Comparison of ENCODE assay signal across 32 cellular contexts in the genomic region with DNA sequence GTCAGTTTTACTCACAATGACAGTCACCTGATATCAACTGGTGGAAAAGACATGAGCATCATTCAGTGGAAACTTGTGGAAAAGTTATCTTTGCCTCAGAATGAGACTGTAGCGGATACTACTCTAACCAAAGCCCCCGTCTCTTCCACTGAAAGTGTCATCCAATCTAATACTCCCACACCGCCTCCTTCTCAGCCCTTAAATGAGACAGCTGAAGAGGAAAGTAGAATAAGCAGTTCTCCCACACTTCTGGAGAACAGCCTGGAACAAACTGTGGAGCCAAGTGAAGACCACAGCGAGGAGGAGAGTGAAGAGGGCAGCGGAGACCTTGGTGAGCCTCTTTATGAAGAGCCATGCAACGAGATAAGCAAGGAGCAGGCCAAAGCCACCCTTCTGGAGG. TPM values are rescaled to one million over a fixed set of nuclear protein-coding genes. Genes with fewer than 3 reads are reported as not detected.
DNase-seq lines count a peak whose midpoint lies in the region; ATAC-seq, FAIRE-seq and TF ChIP-seq lines count a peak whose summit lies in the region.
"Had no signal": no experiment of that assay in that cellular context is flagged by ENCODE, and none has a peak within 500 bp of the region (broad histone marks: within the 10 kb centered on the region; RNA-seq: fewer than 3 reads in every experiment).

No MANE protein-coding gene starts in this region.

- intact Hi-C loops in activated CD8-positive, alpha-beta T cell treated with anti-CD3 and anti-CD28 coated beads for 36 hours (cut with micrococcal nuclease), result loop anchor here (10.0 kb wide), 1 partner anchor 235 kb away; no protein-coding TSS in a partner anchor
- intact Hi-C loops in GM12878 (cut with micrococcal nuclease; ENCODE audit: unreplicated experiment) (loop anchor here (10.0 kb wide), 1 partner anchor 485 kb away; no protein-coding TSS in a partner anchor), ovary (cut with DNase I) (loop anchor here in 3 of 4 donors (2.0 to 10.0 kb wide), 2 partner anchors 233 to 235 kb away; no protein-coding TSS in a partner anchor)

- CTCF ChIA-PET in activated CD8-positive, alpha-beta T cell treated with anti-CD3 and anti-CD28 coated beads for 36 hours (lab: Charles Lee), result interaction anchor here (0.9 to 3.9 kb wide), 11 partner anchors 10 to 333 kb away, joined by 3 to 44 read pairs (median 6); no protein-coding TSS in a partner anchor
- CTCF ChIA-PET in activated CD8-positive, alpha-beta T cell treated with anti-CD3 and anti-CD28 coated beads, Interleukin-2, amount 10 ng/mL, durations not matched to agents 7 days and 5 days (lab: Charles Lee), result interaction anchor here (1.3 to 3.5 kb wide), 12 partner anchors 16 to 243 kb away, joined by 3 to 61 read pairs (median 8); no protein-coding TSS in a partner anchor
- CTCF ChIA-PET in GM12878 (lab: Yijun Ruan, JAX), result interaction anchor here (1.4 to 4.9 kb wide), 7 partner anchors 15 to 461 kb away, joined by 4 to 89 read pairs (median 9); no protein-coding TSS in a partner anchor

- TF ChIP-seq EP300 in GM12878 (IDR thresholded peaks at IDR 0.05; ENCODE audit: borderline replicate concordance in 1 of 2, control insufficient read depth in 1 of 2, low read depth in 2 of 2, low read length in 2 of 2) (no peak), ovary (IDR thresholded peaks at IDR 0.05) (no peak)

- no TSS peak for BruUV-seq in GM12878 (replicated peaks; lab: Mats Ljungman, UMichigan)

- ATAC-seq in activated CD8-positive, alpha-beta T cell treated with anti-CD3 and anti-CD28 coated beads for 36 hours, result no peak
- no peak for ATAC-seq in activated CD8-positive, alpha-beta T cell treated with anti-CD3 and anti-CD28 coated beads, Interleukin-2, amount 10 ng/mL, durations not matched to agents 7 days and 5 days
- ATAC-seq in GM12878, result no peak
- ATAC-seq in HG02884 (IDR thresholded peaks at IDR 0.05; ENCODE audit: unreplicated experiment), result no peak
- ATAC-seq: left ventricle myocardium superior; stimulated activated naive B cell treated with anti-CD40 and anti-IgM and Interleukin-4, amounts not matched to agents 10 μg/mL and 1 μg/mL and 100 μg/mL, for 72 hours; T-helper 17 cell had no signal

- RAD21 ChIA-PET in GM12878 (lab: Charles Lee; ENCODE audit: unreplicated experiment), result interaction anchor here (1.7 to 3.9 kb wide), 2 partner anchors 234 to 238 kb away, joined by 12 to 39 read pairs; no protein-coding TSS in a partner anchor

- H3K9me3 ChIP-seq in GM12878 (replicated peaks; ENCODE audit: control insufficient read depth, insufficient read depth, low read length) (no peaks in the 10 kb centered on the region), ovary (no peaks in the 10 kb centered on the region)
- H3K9me3 ChIP-seq: Peyer's patch had no signal

- peak overlapping the region; percentile 60 for H3K27ac Mint-ChIP-seq in activated CD8-positive, alpha-beta T cell treated with anti-CD3 and anti-CD28 coated beads for 36 hours
- H3K27ac Mint-ChIP-seq in activated CD8-positive, alpha-beta T cell treated with anti-CD3 and anti-CD28 coated beads, Interleukin-2, amount 10 ng/mL, durations not matched to agents 7 days and 5 days, result no peak overlapping the region
- H3K27ac Mint-ChIP-seq: dendritic cell treated with granulocyte-macrophage colony-stimulating factor and Interleukin-4, amounts not matched to agents 40 ng/mL and 50 ng/mL, for 4 days; endodermal cell; stimulated activated naive B cell treated with anti-CD40 and anti-IgM and Interleukin-4, amounts not matched to agents 10 μg/mL and 1 μg/mL and 100 μg/mL, for 72 hours; T-helper 17 cell had no signal

- no peak for TF ChIP-seq RAD21 in GM12878 (IDR thresholded peaks at IDR 0.05; ENCODE audit: insufficient read depth, low read depth, low read length)

- POLR2A ChIA-PET in activated CD8-positive, alpha-beta T cell treated with anti-CD3 and anti-CD28 coated beads for 36 hours (lab: Charles Lee), result no interaction called here
- POLR2A ChIA-PET in activated CD8-positive, alpha-beta T cell treated with anti-CD3 and anti-CD28 coated beads, Interleukin-2, amount 10 ng/mL, durations not matched to agents 7 days and 5 days (lab: Charles Lee), result no interaction called here
- POLR2A ChIA-PET in GM12878 (lab: Charles Lee), result no interaction called here

- DNase-seq in activated CD8-positive, alpha-beta T cell treated with anti-CD3 and anti-CD28 coated beads for 36 hours, result no peak
- no peak for DNase-seq in activated CD8-positive, alpha-beta T cell treated with anti-CD3 and anti-CD28 coated beads, Interleukin-2, amount 10 ng/mL, durations not matched to agents 7 days and 5 days
- DNase-seq in H54 (ENCODE audit: insufficient read length, low spot score) (no peak), GM12878 (ENCODE audit: low read depth, low spot score) (no peak), ovary (peak in 1 of 5 donors; percentile 30), D721Med (ENCODE audit: insufficient read length, low spot score) (no peak), GF-D8 (lab: John Stamatoyannopoulos, UW) (no peak)
- DNase-seq: activated CD8-positive, alpha-beta memory T cell treated with anti-CD3 and anti-CD28 coated beads for 24 hours; activated T-cell treated with anti-CD3 and anti-CD28 coated beads for 4 hours; Calu3; central memory CD4-positive, alpha-beta T cell; DND-41; endodermal cell; glutamatergic neuron; KG1; left ventricle myocardium superior; NCI-H1092 treated with DMSO at 0.1 percent for 48 hours; NCI-H1694 treated with DMSO at 0.1 percent for 48 hours; NCI-H2171; NCI-H82; occipital lobe; Peyer's patch; SHP77; stimulated activated naive B cell treated with anti-CD40 and anti-IgM and Interleukin-4, amounts not matched to agents 10 μg/mL and 1 μg/mL and 100 μg/mL, for 72 hours; T-helper 17 cell had no signal

- no peaks in the 10 kb centered on the region for H3K79me2 ChIP-seq in GM12878 (ENCODE audit: control insufficient read depth, insufficient read depth, low read length)

- SMC1A ChIA-PET in GM12878 (lab: Charles Lee; ENCODE audit: uncharacterized antibody, unreplicated experiment), result interaction anchor here (1.0 to 5.6 kb wide), 4 partner anchors 234 to 458 kb away, joined by 5 to 48 read pairs (median 14); no protein-coding TSS in a partner anchor

- WGBS in GM12878 (ENCODE audit: insufficient coverage, insufficient replicate concordance, low lambda C conversion rate, missing lambda C conversion rate), result 97% methylated on average over 6 of the region's 6 CpGs
- 27 to 45% (median 34%) methylated on average over 6 of the region's 6 CpGs for WGBS in ovary, 3 donors

- H3K9ac ChIP-seq in GM12878 (ENCODE audit: control insufficient read depth, insufficient read depth, low read length), result no peak overlapping the region

- peaks cover 26% of the 10 kb centered on the region for H3K36me3 Mint-ChIP-seq in activated CD8-positive, alpha-beta T cell treated with anti-CD3 and anti-CD28 coated beads for 36 hours (ENCODE audit: low read depth)
- H3K36me3 Mint-ChIP-seq in activated CD8-positive, alpha-beta T cell treated with anti-CD3 and anti-CD28 coated beads, Interleukin-2, amount 10 ng/mL, durations not matched to agents 7 days and 5 days (ENCODE audit: low read depth), result peaks cover 69% of the 10 kb centered on the region

- H2AFZ ChIP-seq in GM12878 (ENCODE audit: control insufficient read depth, low read depth, low read length), result no peak overlapping the region

- H3K27ac ChIP-seq in GM12878 (ENCODE audit: control insufficient read depth, insufficient read depth) (no peak overlapping the region), ovary (peak overlapping the region; percentile 24 to 51)
- H3K27ac ChIP-seq: Peyer's patch, skin epidermis had no signal

- H3K36me3 ChIP-seq in GM12878 (ENCODE audit: control insufficient read depth in 2 of 2, insufficient read depth in 2 of 2, low read length in 1 of 2) (peaks cover 4 to 21% of the 10 kb centered on the region in 2 experiments), ovary (no peaks in the 10 kb centered on the region)

- no peaks in the 10 kb centered on the region for H4K20me1 ChIP-seq in GM12878 (ENCODE audit: control insufficient read depth, insufficient read depth)

- no peak for TF ChIP-seq POLR2A in H54 (IDR thresholded peaks at IDR 0.05; ENCODE audit: low read depth, low read length)
- no peak for TF ChIP-seq POLR2A in GM12878 (IDR thresholded peaks at IDR 0.05; ENCODE audit: low read depth, low read length)
- TF ChIP-seq POLR2A in ovary (IDR thresholded peaks at IDR 0.05), result no peak

- no peaks in the 10 kb centered on the region for H3K9me3 Mint-ChIP-seq in activated CD8-positive, alpha-beta T cell treated with anti-CD3 and anti-CD28 coated beads for 36 hours
- no peaks in the 10 kb centered on the region for H3K9me3 Mint-ChIP-seq in activated CD8-positive, alpha-beta T cell treated with anti-CD3 and anti-CD28 coated beads, Interleukin-2, amount 10 ng/mL, durations not matched to agents 7 days and 5 days (ENCODE audit: insufficient read depth)
- H3K9me3 Mint-ChIP-seq: dendritic cell treated with granulocyte-macrophage colony-stimulating factor and Interleukin-4, amounts not matched to agents 40 ng/mL and 50 ng/mL, for 4 days; endodermal cell; stimulated activated naive B cell treated with anti-CD40 and anti-IgM and Interleukin-4, amounts not matched to agents 10 μg/mL and 1 μg/mL and 100 μg/mL, for 72 hours had no signal

- H3K4me1 ChIP-seq in GM12878 (ENCODE audit: control insufficient read depth, insufficient read depth, low read length), result no peaks in the 10 kb centered on the region
- H3K4me1 ChIP-seq in ovary (ENCODE audit: insufficient read depth), result peaks cover 7% of the 10 kb centered on the region
- H3K4me1 ChIP-seq: Peyer's patch had no signal

- in situ Hi-C loops in GM12878 (cut with MboI), result loop anchor here (5.0 to 10.0 kb wide), 2 partner anchors 232 to 455 kb away; no protein-coding TSS in a partner anchor

- FAIRE-seq in H54 (lab: Jason Lieb, UNC) (peak; percentile 11), GM12878 (lab: Jason Lieb, UNC) (no peak), D721Med (lab: Jason Lieb, UNC) (no peak)
- FAIRE-seq: A204.1, H1, TTC549, urothelium cell line had no signal

- TF ChIP-seq CTCF in activated CD8-positive, alpha-beta T cell treated with anti-CD3 and anti-CD28 coated beads for 36 hours (IDR thresholded peaks at IDR 0.05), result no peak
- TF ChIP-seq CTCF in GM12878 (IDR thresholded peaks at IDR 0.05 in 2 of 3, conservative IDR thresholded peaks at IDR 0.05 in 1 of 3; ENCODE audit: control insufficient read depth in 2 of 3, extremely low read depth in 1 of 3, insufficient read depth in 1 of 3, low read depth in 3 of 3, low read length in 3 of 3), result no peak
- TF ChIP-seq CTCF in ovary (IDR thresholded peaks at IDR 0.05), result no peak
- TF ChIP-seq CTCF in D721Med (IDR thresholded peaks at IDR 0.05; ENCODE audit: insufficient read depth, missing control alignments), result no peak

- no peak overlapping the region for H3K4me2 ChIP-seq in GM12878 (ENCODE audit: control insufficient read depth, insufficient read depth)

- no peak overlapping the region for H3K4me3 Mint-ChIP-seq in activated CD8-positive, alpha-beta T cell treated with anti-CD3 and anti-CD28 coated beads for 36 hours
- H3K4me3 Mint-ChIP-seq in activated CD8-positive, alpha-beta T cell treated with anti-CD3 and anti-CD28 coated beads, Interleukin-2, amount 10 ng/mL, durations not matched to agents 7 days and 5 days, result no peak overlapping the region
- H3K4me3 Mint-ChIP-seq: dendritic cell treated with granulocyte-macrophage colony-stimulating factor and Interleukin-4, amounts not matched to agents 40 ng/mL and 50 ng/mL, for 4 days; endodermal cell; stimulated activated naive B cell treated with anti-CD40 and anti-IgM and Interleukin-4, amounts not matched to agents 10 μg/mL and 1 μg/mL and 100 μg/mL, for 72 hours; T-helper 17 cell had no signal

- H3K27me3 ChIP-seq in GM12878 (replicated peaks in 1 of 2; ENCODE audit: control insufficient read depth in 2 of 2, insufficient read depth in 2 of 2, low read length in 1 of 2) (no peaks in the 10 kb centered on the region), ovary (no peaks in the 10 kb centered on the region)
- H3K27me3 ChIP-seq: Peyer's patch had no signal

- H3K4me3 ChIP-seq in GM12878, result no peak overlapping the region
- no peak overlapping the region for H3K4me3 ChIP-seq in ovary
- H3K4me3 ChIP-seq: Peyer's patch, skin epidermis had no signal

- no peaks in the 10 kb centered on the region for H3K27me3 Mint-ChIP-seq in activated CD8-positive, alpha-beta T cell treated with anti-CD3 and anti-CD28 coated beads for 36 hours
- H3K27me3 Mint-ChIP-seq in activated CD8-positive, alpha-beta T cell treated with anti-CD3 and anti-CD28 coated beads, Interleukin-2, amount 10 ng/mL, durations not matched to agents 7 days and 5 days (ENCODE audit: low read depth), result no peaks in the 10 kb centered on the region
- H3K27me3 Mint-ChIP-seq: dendritic cell treated with granulocyte-macrophage colony-stimulating factor and Interleukin-4, amounts not matched to agents 40 ng/mL and 50 ng/mL, for 4 days; stimulated activated naive B cell treated with anti-CD40 and anti-IgM and Interleukin-4, amounts not matched to agents 10 μg/mL and 1 μg/mL and 100 μg/mL, for 72 hours; T-helper 17 cell had no signal

- peaks cover 13% of the 10 kb centered on the region for H3K4me1 Mint-ChIP-seq in activated CD8-positive, alpha-beta T cell treated with anti-CD3 and anti-CD28 coated beads for 36 hours (ENCODE audit: low read depth)
- H3K4me1 Mint-ChIP-seq in activated CD8-positive, alpha-beta T cell treated with anti-CD3 and anti-CD28 coated beads, Interleukin-2, amount 10 ng/mL, durations not matched to agents 7 days and 5 days (ENCODE audit: low read depth), result no peaks in the 10 kb centered on the region
- H3K4me1 Mint-ChIP-seq: endodermal cell; stimulated activated naive B cell treated with anti-CD40 and anti-IgM and Interleukin-4, amounts not matched to agents 10 μg/mL and 1 μg/mL and 100 μg/mL, for 72 hours had no signal

RNA-seq across cellular contexts. Expression of gene COX7A2L, which starts 31.2 kb away (rescaled TPM):
- total RNA-seq in activated CD8-positive, alpha-beta T cell treated with anti-CD3 and anti-CD28 coated beads for 36 hours, result 100 to 1,000 TPM; 113 to 115 TPM
- 100 to 1,000 TPM; 102 to 109 TPM for total RNA-seq in activated CD8-positive, alpha-beta T cell treated with anti-CD3 and anti-CD28 coated beads, Interleukin-2, amount 10 ng/mL, durations not matched to agents 7 days and 5 days
- 40.1 and 41.7 TPM in 2 replicates for total RNA-seq in GM12878 (2013; cell fraction: nucleolus; rRNA removed)
- total RNA-seq in GM12878 (2014; rRNA removed) (173 and 205 TPM in 2 replicates), GM12878 (2014; rRNA removed; fragmentation: Illumina TruSeq; extraction: Trizol) (182 and 184 TPM in 2 replicates), GM12878 (2021) (134 and 138 TPM in 2 replicates), ovary (100 to 1,000 TPM; 130 to 294 (median 162) TPM)
- 245 TPM for polyA plus RNA-seq in GM12878 (2011; ENCODE audit: low read depth)
- polyA plus RNA-seq in GM12878 (2011; rRNA removed) (253 and 294 TPM in 2 replicates), GM12878 (2014; fragmentation: Illumina TruSeq; extraction: Trizol) (226 and 246 TPM in 2 replicates), GM12878 (2014; fragmentation: Nextera tagmentation; extraction: Ambion mirVana) (100 to 1,000 TPM; 432 to 532 TPM), GM12878 (2014; rRNA removed) (156 and 169 TPM in 2 replicates), GM12878 (2016; fragmentation: Nextera tagmentation; extraction: Ambion mirVana) (100 to 1,000 TPM; 219 to 230 TPM), ovary (100 to 1,000 TPM; 189 to 254 TPM)
- 126 and 196 TPM in 2 replicates for polyA plus RNA-seq in GM12878 (2011; cell fraction: cytosol; rRNA removed)
- polyA plus RNA-seq in GM12878 (2011; cell fraction: nucleus; rRNA removed), result 70.5 and 73.1 TPM in 2 replicates
- 172 and 186 TPM in 2 replicates for polyA plus RNA-seq in GM12878 (2012)
- polyA minus RNA-seq in GM12878 (2011; rRNA and poly(A)+ RNA removed), result 68.2 and 79.7 TPM in 2 replicates
- 23.1 and 32.0 TPM in 2 replicates for polyA minus RNA-seq in GM12878 (2011; cell fraction: cytosol; rRNA and poly(A)+ RNA removed)
- 15.2 and 19.4 TPM in 2 replicates for polyA minus RNA-seq in GM12878 (2011; cell fraction: nucleus; rRNA and poly(A)+ RNA removed)
